In genomic region chr14:35534130-35534883, GRCh38 we compare ENCODE assay signal across 8 cellular contexts. TPM values are rescaled to one million over a fixed set of nuclear protein-coding genes. Genes with fewer than 3 reads are reported as not detected.
DNase-seq lines count a peak whose midpoint lies in the region; ATAC-seq, FAIRE-seq and TF ChIP-seq lines count a peak whose summit lies in the region.

TSS of gene INSM2 (plus strand) at chr14:35534164. CDS start at chr14:35534253, 89 bp downstream.

- no peaks in the 10 kb centered on the region for H3K9me3 Mint-ChIP-seq in T-helper 1 cell treated with Interleukin-12 subunit alpha and Interleukin-12 subunit beta and Interleukin-4 antibody, amounts not matched to agents 30 μg/mL and 1 μg/mL, for 36 hours
- no peaks in the 10 kb centered on the region for H3K9me3 Mint-ChIP-seq in natural killer cell

- H4K20me1 ChIP-seq in endothelial cell of umbilical vein (replicated peaks; ENCODE audit: control insufficient read depth, extremely low read depth, insufficient read depth, low read length), result no peaks in the 10 kb centered on the region

- H3K4me1 ChIP-seq in endothelial cell of umbilical vein (ENCODE audit: control insufficient read depth, extremely low read depth, insufficient read depth, low read length), result peaks cover 17% of the 10 kb centered on the region

- intact Hi-C loops in endothelial cell of umbilical vein (cut with micrococcal nuclease), result loop anchor here (1.0 to 5.0 kb wide), 3 partner anchors 153 to 293 kb away; partner anchors contain the start of genes BRMS1L and RALGAPA1
- intact Hi-C loops in natural killer cell (cut with micrococcal nuclease), result no loop called here

- peaks cover 6% of the 10 kb centered on the region for H3K36me3 Mint-ChIP-seq in T-helper 1 cell treated with Interleukin-12 subunit alpha and Interleukin-12 subunit beta and Interleukin-4 antibody, amounts not matched to agents 30 μg/mL and 1 μg/mL, for 36 hours (ENCODE audit: low read depth)
- no peaks in the 10 kb centered on the region for H3K36me3 Mint-ChIP-seq in natural killer cell

- TF ChIP-seq POLR2A in endothelial cell of umbilical vein (IDR thresholded peaks at IDR 0.05; ENCODE audit: low read depth, low read length), result no peak

- no peaks in the 10 kb centered on the region for H3K9me1 ChIP-seq in endothelial cell of umbilical vein (replicated peaks; ENCODE audit: control insufficient read depth, extremely low read depth, insufficient read depth, low read length)

- POLR2A ChIA-PET in endothelial cell of umbilical vein (lab: Charles Lee), result no interaction called here

- no peak for FAIRE-seq in endothelial cell of umbilical vein (lab: Jason Lieb, UNC)

- peak within 1 kb of the TSS; percentile 71 for H3K4me2 ChIP-seq in endothelial cell of umbilical vein (ENCODE audit: insufficient read depth, low read length)

- H3K27me3 Mint-ChIP-seq in T-helper 1 cell treated with Interleukin-12 subunit alpha and Interleukin-12 subunit beta and Interleukin-4 antibody, amounts not matched to agents 30 μg/mL and 1 μg/mL, for 36 hours (ENCODE audit: low read depth), result peaks cover 67% of the 10 kb centered on the region
- peaks cover 45% of the 10 kb centered on the region in 2 donors for H3K27me3 Mint-ChIP-seq in natural killer cell (ENCODE audit: low read depth in 2 of 2)

- peak within 1 kb of the TSS; percentile 48 to 80 (median 63) for H3K4me3 ChIP-seq in endothelial cell of umbilical vein (replicated peaks in 1 of 3; ENCODE audit: insufficient read depth in 1 of 3, low read depth in 1 of 3, low read length in 3 of 3)

- H3K4me1 Mint-ChIP-seq in T-helper 1 cell treated with Interleukin-12 subunit alpha and Interleukin-12 subunit beta and Interleukin-4 antibody, amounts not matched to agents 30 μg/mL and 1 μg/mL, for 36 hours (ENCODE audit: low read depth), result peaks cover 8% of the 10 kb centered on the region
- peaks cover 6 to 17% of the 10 kb centered on the region in 2 donors for H3K4me1 Mint-ChIP-seq in natural killer cell

- peak within 1 kb of the TSS; percentile 90 for H2AFZ ChIP-seq in endothelial cell of umbilical vein (ENCODE audit: low read depth, low read length)

- TF ChIP-seq CTCF in endothelial cell of umbilical vein (IDR thresholded peaks at IDR 0.05; ENCODE audit: extremely low read depth in 1 of 2, insufficient read depth in 1 of 2, low read depth in 1 of 2, low read length in 2 of 2) (peak in 1 of 2 donors; percentile 2), natural killer cell (IDR thresholded peaks at IDR 0.05) (no peak)

- no TSS peak for BruUV-seq in endothelial cell of umbilical vein (replicated peaks; lab: Mats Ljungman, UMichigan)

- H3K79me2 ChIP-seq in endothelial cell of umbilical vein (ENCODE audit: control insufficient read depth, insufficient read depth, low read length), result no peaks in the 10 kb centered on the region

- no peaks in the 10 kb centered on the region for H3K9me3 ChIP-seq in endothelial cell of umbilical vein (replicated peaks; ENCODE audit: control insufficient read depth, insufficient read depth, low read length)

- dilution Hi-C loops in endothelial cell of umbilical vein (cut with MboI; ENCODE audit: extremely low pct_ligation_motif_present, low sequenced_read_pairs), result no loop called here

- H3K27ac Mint-ChIP-seq in T-helper 1 cell treated with Interleukin-12 subunit alpha and Interleukin-12 subunit beta and Interleukin-4 antibody, amounts not matched to agents 30 μg/mL and 1 μg/mL, for 36 hours, result no peak within 1 kb of the TSS
- no peak within 1 kb of the TSS for H3K27ac Mint-ChIP-seq in natural killer cell

- H3K27me3 ChIP-seq in endothelial cell of umbilical vein (ENCODE audit: control insufficient read depth in 2 of 2, insufficient read depth in 2 of 2, low read length in 2 of 2), result peaks cover 39 to 58% of the 10 kb centered on the region in 2 experiments

- H3K4me3 Mint-ChIP-seq in T-helper 1 cell treated with Interleukin-12 subunit alpha and Interleukin-12 subunit beta and Interleukin-4 antibody, amounts not matched to agents 30 μg/mL and 1 μg/mL, for 36 hours, result peak within 1 kb of the TSS; percentile 78
- peak within 1 kb of the TSS; percentile 84 for H3K4me3 Mint-ChIP-seq in natural killer cell

- ATAC-seq in HG03103 (IDR thresholded peaks at IDR 0.05; ENCODE audit: low read depth, unreplicated experiment) (peak; percentile 7), natural killer cell (no peak)

- no peak within 1 kb of the TSS for H3K27ac ChIP-seq in endothelial cell of umbilical vein (ENCODE audit: insufficient read depth, low read depth, low read length)

- no peak within 1 kb of the TSS for H3K9ac ChIP-seq in endothelial cell of umbilical vein (replicated peaks; ENCODE audit: extremely low read depth, insufficient read depth, low read length)

- no peaks in the 10 kb centered on the region for H3K36me3 ChIP-seq in endothelial cell of umbilical vein (ENCODE audit: control insufficient read depth in 2 of 2, extremely low read depth in 1 of 2, insufficient read depth in 2 of 2, low read length in 2 of 2)

- DNase-seq in stimulated activated CD4-positive, alpha-beta T cell treated with anti-CD3 and anti-CD28 coated beads, Interleukin-12 subunit alpha, Interleukin-12 subunit beta, amount 100 ng/mL, for 4 hours, result peak; percentile 12
- DNase-seq in stimulated activated CD4-positive, alpha-beta T cell treated with anti-CD3 and anti-CD28 coated beads, Interleukin-1b, Interleukin-23, amount 100 ng/mL, for 48 hours, result no peak
- no peak for DNase-seq in endothelial cell of umbilical vein (ENCODE audit: low read depth, low spot score)
- no peak for DNase-seq in natural killer cell
- DNase-seq in epidermal melanocyte (ENCODE audit: insufficient read length, low spot score), result no peak
- no peak for DNase-seq in NCI-H226

- CTCF ChIA-PET in endothelial cell of umbilical vein (lab: Charles Lee), result interaction anchor here (1.2 to 5.1 kb wide), 6 partner anchors 12 to 284 kb away, joined by 3 to 28 read pairs (median 6); no protein-coding TSS in a partner anchor

TF ChIP-seq in endothelial cell of umbilical vein, 7 proteins besides CTCF, POLR2A, EP300 and RAD21:
- TF ChIP-seq FOS (IDR thresholded peaks at IDR 0.05; ENCODE audit: borderline replicate concordance, insufficient read depth, low read length) (no peak), EZH2 (IDR thresholded peaks at IDR 0.05; ENCODE audit: borderline replicate concordance, low read depth, low read length, severe bottlenecking) (no peak), MYC (IDR thresholded peaks at IDR 0.05; ENCODE audit: low read depth, low read length) (no peak), MAX (IDR thresholded peaks at IDR 0.05; ENCODE audit: insufficient read depth, insufficient read length) (no peak), POLR2AphosphoS5 (IDR thresholded peaks at IDR 0.05; ENCODE audit: insufficient read depth, low read depth, low read length) (no peak), GATA2 (IDR thresholded peaks at IDR 0.05; ENCODE audit: insufficient read depth, insufficient read length, low read depth, low read length) (no peak), JUN (IDR thresholded peaks at IDR 0.05; ENCODE audit: borderline replicate concordance, insufficient read depth, insufficient read length, low read depth) (no peak)

RNA-seq across cellular contexts. Expression of gene INSM2, which starts in this region (rescaled TPM):
- total RNA-seq in endothelial cell of umbilical vein (not detected in 2 replicates), natural killer cell (not detected)
- not detected in 2 replicates for polyA plus RNA-seq in endothelial cell of umbilical vein
- not detected in 2 replicates for polyA plus RNA-seq in endothelial cell of umbilical vein (2011; cell fraction: cytosol; rRNA removed)
- polyA plus RNA-seq in endothelial cell of umbilical vein (2011; cell fraction: nucleus; rRNA removed), result 0.05 TPM in 1 of 2 replicates, not detected in the other
- polyA plus RNA-seq in endothelial cell of umbilical vein (2012), result not detected in 2 replicates
- not detected in 2 replicates for polyA minus RNA-seq in endothelial cell of umbilical vein
- polyA minus RNA-seq in endothelial cell of umbilical vein (2011; cell fraction: cytosol; rRNA and poly(A)+ RNA removed), result 0.31 TPM
- 0.24 TPM in 1 of 2 replicates, not detected in the other for polyA minus RNA-seq in endothelial cell of umbilical vein (2011; cell fraction: nucleus; rRNA and poly(A)+ RNA removed)
